ENCODE assay signal across 18 cellular contexts in the genomic region with DNA sequence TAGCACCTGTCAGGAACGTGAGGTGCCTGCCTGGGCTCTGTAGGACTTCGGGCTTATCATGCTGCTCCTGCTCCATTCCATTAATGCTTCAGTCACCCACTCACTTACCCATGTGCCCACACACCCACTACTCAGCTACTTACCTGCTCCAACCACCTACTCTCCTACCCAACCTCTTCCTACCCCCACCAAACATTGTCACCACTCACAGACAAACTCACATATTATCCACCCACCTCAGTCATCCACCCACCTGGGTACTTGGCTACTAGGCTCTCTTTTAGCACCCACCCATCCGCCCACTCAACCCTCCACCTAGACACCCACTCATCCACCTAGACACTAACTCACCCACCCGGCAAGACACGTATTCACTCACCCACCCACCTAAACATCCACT.
A peak's percentile ranks its signal among the peaks of the same experiment; 100 is the strongest.
DNase-seq lines count a peak whose midpoint lies in the region; TF ChIP-seq lines count a peak whose summit lies in the region.
"Had no signal": no experiment of that assay in that cellular context is flagged by ENCODE, and none has a peak within 500 bp of the region (broad histone marks: within the 10 kb centered on the region; RNA-seq: fewer than 3 reads in every experiment).

No MANE protein-coding gene starts in this region.

- TF ChIP-seq CTCF in HEK293 (tag by site-specific recombination; IDR thresholded peaks at IDR 0.05) (no peak), neural progenitor cell (IDR thresholded peaks at IDR 0.05) (no peak)

- H3K9me3 ChIP-seq in HEK293 (ENCODE audit: control insufficient read depth, insufficient read depth, low read depth, low read length) (no peaks in the 10 kb centered on the region), neural progenitor cell (ENCODE audit: low read depth) (no peaks in the 10 kb centered on the region)
- H3K9me3 ChIP-seq: Caco-2 had no signal

- H2AFZ ChIP-seq in neural progenitor cell (replicated peaks): no peak overlapping the region

- no peak overlapping the region for H3K27ac Mint-ChIP-seq in activated CD4-positive, alpha-beta T cell treated with anti-CD3 and anti-CD28 coated beads, Interleukin-2, amount 10 ng/mL, durations not matched to agents 24 days and 14 days
- H3K27ac Mint-ChIP-seq in neural progenitor cell: no peak overlapping the region
- H3K27ac Mint-ChIP-seq: B cell; CD4-positive, alpha-beta T cell; CD8-positive, alpha-beta T cell had no signal

- intact Hi-C loops in activated CD4-positive, alpha-beta T cell treated with anti-CD3 and anti-CD28 coated beads, Interleukin-2, amount 10 ng/mL, durations not matched to agents 24 days and 14 days (cut with micrococcal nuclease): no loop called here

- H4K20me1 ChIP-seq in neural progenitor cell (ENCODE audit: low read depth): no peaks in the 10 kb centered on the region
- H4K20me1 ChIP-seq: BLaER1 treated with 17β-estradiol and CSF1 and Interleukin-3, amounts not matched to agents 10 nM and 100 nM had no signal

- peak; percentile 36 for DNase-seq in activated CD4-positive, alpha-beta T cell treated with anti-CD3 and anti-CD28 coated beads, Interleukin-2, amount 10 ng/mL, durations not matched to agents 24 days and 14 days
- no peak for DNase-seq in activated CD4-positive, alpha-beta T cell treated with anti-CD3 and anti-CD28 coated beads for 1 hour
- DNase-seq in neural progenitor cell (ENCODE audit: low spot score): no peak
- DNase-seq in NCI-H524 (lab: John Stamatoyannopoulos, UW): no peak
- no peak for DNase-seq in NCI-H2029 treated with DMSO at 0.1 percent for 48 hours (lab: John Stamatoyannopoulos, UW)
- DNase-seq: AML-193; Caco-2; Calu3; CD4-positive, alpha-beta T cell; CD8-positive, alpha-beta T cell; DMS79 treated with DMSO at 0.1 percent for 48 hours; GF-D8 had no signal

- H3K27me3 ChIP-seq in neural progenitor cell: no peaks in the 10 kb centered on the region
- H3K27me3 ChIP-seq: BLaER1 treated with 17β-estradiol and CSF1 and Interleukin-3, amounts not matched to agents 10 nM and 100 nM had no signal

- no peaks in the 10 kb centered on the region for H3K27me3 Mint-ChIP-seq in activated CD4-positive, alpha-beta T cell treated with anti-CD3 and anti-CD28 coated beads, Interleukin-2, amount 10 ng/mL, durations not matched to agents 24 days and 14 days
- H3K27me3 Mint-ChIP-seq in neural progenitor cell (ENCODE audit: insufficient read depth, low read depth): peaks cover 5% of the 10 kb centered on the region
- H3K27me3 Mint-ChIP-seq: B cell; CD4-positive, alpha-beta T cell had no signal

- POLR2A ChIA-PET in HEK293 (lab: Yijun Ruan, JAX): no interaction called here

- peaks cover 30% of the 10 kb centered on the region for H3K9me3 Mint-ChIP-seq in activated CD4-positive, alpha-beta T cell treated with anti-CD3 and anti-CD28 coated beads, Interleukin-2, amount 10 ng/mL, durations not matched to agents 24 days and 14 days
- peaks cover 12% of the 10 kb centered on the region for H3K9me3 Mint-ChIP-seq in neural progenitor cell

- H3K27ac ChIP-seq in HEK293 (ENCODE audit: extremely low read depth, low read depth, low read length) (no peak overlapping the region), neural progenitor cell (no peak overlapping the region)
- H3K27ac ChIP-seq: 22Rv1; A549; BLaER1 treated with 17β-estradiol and CSF1 and Interleukin-3, amounts not matched to agents 10 nM and 100 nM; C4-2B had no signal

- no peaks in the 10 kb centered on the region for H3K79me2 ChIP-seq in neural progenitor cell (ENCODE audit: low read depth)

- no peaks in the 10 kb centered on the region for H3F3A ChIP-seq in neural progenitor cell (ENCODE audit: low read depth)

- H3K36me3 ChIP-seq in HEK293 (ENCODE audit: control insufficient read depth in 2 of 2, insufficient read depth in 1 of 2, low read length in 2 of 2) (no peaks in the 10 kb centered on the region), neural progenitor cell (no peaks in the 10 kb centered on the region)
- H3K36me3 ChIP-seq: BLaER1 treated with 17β-estradiol and CSF1 and Interleukin-3, amounts not matched to agents 10 nM and 100 nM had no signal

- no peak overlapping the region for H3K4me3 ChIP-seq in HEK293 (ENCODE audit: low read depth, low read length)
- no peak overlapping the region for H3K4me3 ChIP-seq in neural progenitor cell
- H3K4me3 ChIP-seq: A549; BLaER1 treated with 17β-estradiol and CSF1 and Interleukin-3, amounts not matched to agents 10 nM and 100 nM had no signal

- H3K4me2 ChIP-seq in neural progenitor cell: no peak overlapping the region
- H3K4me2 ChIP-seq: A549; BLaER1 treated with 17β-estradiol and CSF1 and Interleukin-3, amounts not matched to agents 10 nM and 100 nM had no signal

- H3K9ac ChIP-seq in neural progenitor cell: no peak overlapping the region
- H3K9ac ChIP-seq: BLaER1 treated with 17β-estradiol and CSF1 and Interleukin-3, amounts not matched to agents 10 nM and 100 nM had no signal

- H3K36me3 Mint-ChIP-seq in activated CD4-positive, alpha-beta T cell treated with anti-CD3 and anti-CD28 coated beads, Interleukin-2, amount 10 ng/mL, durations not matched to agents 24 days and 14 days (ENCODE audit: low read depth): peaks cover 2% of the 10 kb centered on the region
- peaks cover 3% of the 10 kb centered on the region for H3K36me3 Mint-ChIP-seq in neural progenitor cell
- H3K36me3 Mint-ChIP-seq: CD8-positive, alpha-beta T cell had no signal

- H3K4me3 Mint-ChIP-seq in activated CD4-positive, alpha-beta T cell treated with anti-CD3 and anti-CD28 coated beads, Interleukin-2, amount 10 ng/mL, durations not matched to agents 24 days and 14 days: no peak overlapping the region
- H3K4me3 Mint-ChIP-seq in neural progenitor cell: peak overlapping the region; percentile 6
- H3K4me3 Mint-ChIP-seq: B cell; CD4-positive, alpha-beta T cell; CD8-positive, alpha-beta T cell had no signal

- no peaks in the 10 kb centered on the region for H3K4me1 Mint-ChIP-seq in activated CD4-positive, alpha-beta T cell treated with anti-CD3 and anti-CD28 coated beads, Interleukin-2, amount 10 ng/mL, durations not matched to agents 24 days and 14 days
- H3K4me1 Mint-ChIP-seq in neural progenitor cell: peaks cover 12% of the 10 kb centered on the region
- H3K4me1 Mint-ChIP-seq: B cell had no signal

- CTCF ChIA-PET in HEK293 (lab: Yijun Ruan, JAX): no interaction called here

- H3K4me1 ChIP-seq in HEK293 (ENCODE audit: control insufficient read depth, insufficient read depth, low read length): no peaks in the 10 kb centered on the region
- H3K4me1 ChIP-seq in neural progenitor cell: no peaks in the 10 kb centered on the region
- H3K4me1 ChIP-seq: A549, Caco-2 had no signal

TF ChIP-seq in HEK293, 187 proteins besides CTCF, POLR2A, EP300 and RAD21:
- TF ChIP-seq ZFHX2 (tag by site-specific recombination; conservative IDR thresholded peaks at IDR 0.05) (peak; percentile 70), ZNF311 (tag by site-specific recombination; IDR thresholded peaks at IDR 0.05; ENCODE audit: borderline replicate concordance) (no peak), ZSCAN30 (tag by site-specific recombination; IDR thresholded peaks at IDR 0.05) (no peak), EGR2 (tag by site-specific recombination; IDR thresholded peaks at IDR 0.05; ENCODE audit: low read depth) (peak; percentile 84), ZNF10 (tag by site-specific recombination; IDR thresholded peaks at IDR 0.05) (no peak), ZNF112 (tag by site-specific recombination; IDR thresholded peaks at IDR 0.05) (no peak)
